3 cellular contexts compared by ENCODE assay signal in the genomic region with DNA sequence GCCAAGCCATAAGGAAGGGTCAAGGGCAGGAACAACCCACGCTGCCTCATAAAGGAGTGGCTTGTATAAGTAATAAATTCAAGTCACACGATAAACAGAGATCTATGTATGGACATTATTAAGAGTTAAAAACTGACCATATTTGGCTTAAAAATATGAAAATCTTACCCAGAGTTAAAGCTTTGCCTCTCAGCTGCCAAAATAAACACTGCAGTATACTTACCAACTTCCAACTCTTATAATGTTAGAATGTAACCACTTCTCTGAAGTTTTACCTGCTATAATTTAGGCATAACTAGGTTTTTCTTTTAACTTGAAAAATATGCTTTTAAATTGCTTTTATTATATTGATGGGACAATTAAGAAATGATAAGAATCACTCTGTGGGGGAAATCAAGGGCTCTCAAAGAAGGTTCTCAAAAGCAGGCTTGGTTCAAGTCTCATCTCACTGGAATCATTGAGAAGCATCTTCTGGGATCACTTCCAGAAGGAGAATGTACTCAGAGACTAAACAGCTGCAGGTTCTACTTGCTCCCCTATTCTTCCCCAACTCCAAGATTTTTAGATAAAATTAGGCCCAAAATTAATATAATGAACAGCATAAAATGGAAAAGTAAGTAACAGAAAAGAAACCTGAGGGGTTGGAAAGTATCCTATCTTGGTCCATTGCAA.
TF ChIP-seq lines count a peak whose summit lies in the region.

No MANE protein-coding gene starts in this region.

TF ChIP-seq in IMR-90, 13 proteins besides CTCF, POLR2A, EP300 and RAD21:
- TF ChIP-seq MXI1 (IDR thresholded peaks at IDR 0.05; ENCODE audit: borderline replicate concordance, low read depth, low read length) = no peak
- no peak for TF ChIP-seq NFE2L2 (IDR thresholded peaks at IDR 0.05; ENCODE audit: low read depth, low read length)
- no peak for TF ChIP-seq CHD1 (IDR thresholded peaks at IDR 0.05; ENCODE audit: low read depth, low read length)
- no peak for TF ChIP-seq USF2 (IDR thresholded peaks at IDR 0.05; ENCODE audit: low read depth, low read length)
- TF ChIP-seq CEBPB (IDR thresholded peaks at IDR 0.05; ENCODE audit: low read depth, low read length) = no peak
- no peak for TF ChIP-seq SMC3 (IDR thresholded peaks at IDR 0.05; ENCODE audit: low read depth, low read length)
- no peak for TF ChIP-seq FOS (IDR thresholded peaks at IDR 0.05; ENCODE audit: low read depth, low read length)
- TF ChIP-seq MAFK (IDR thresholded peaks at IDR 0.05; ENCODE audit: low read depth, low read length) = no peak
- no peak for TF ChIP-seq BHLHE40 (IDR thresholded peaks at IDR 0.05; ENCODE audit: low read depth, low read length)

TF ChIP-seq in SK-N-SH, 30 proteins besides CTCF, POLR2A, EP300 and RAD21:
- TF ChIP-seq, protein P1, sequence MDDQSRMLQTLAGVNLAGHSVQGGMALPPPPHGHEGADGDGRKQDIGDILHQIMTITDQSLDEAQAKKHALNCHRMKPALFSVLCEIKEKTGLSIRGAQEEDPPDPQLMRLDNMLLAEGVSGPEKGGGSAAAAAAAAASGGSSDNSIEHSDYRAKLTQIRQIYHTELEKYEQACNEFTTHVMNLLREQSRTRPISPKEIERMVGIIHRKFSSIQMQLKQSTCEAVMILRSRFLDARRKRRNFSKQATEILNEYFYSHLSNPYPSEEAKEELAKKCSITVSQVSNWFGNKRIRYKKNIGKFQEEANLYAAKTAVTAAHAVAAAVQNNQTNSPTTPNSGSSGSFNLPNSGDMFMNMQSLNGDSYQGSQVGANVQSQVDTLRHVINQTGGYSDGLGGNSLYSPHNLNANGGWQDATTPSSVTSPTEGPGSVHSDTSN (IDR thresholded peaks at IDR 0.05) = 0 out of 2 replicates have a peak, but pooled peaks have one; percentile 31
- no peak for TF ChIP-seq IRF3 (IDR thresholded peaks at IDR 0.05; ENCODE audit: low read depth, low read length)
- peak; percentile 60 for TF ChIP-seq TCF12 (IDR thresholded peaks at IDR 0.05)
- peak; percentile 55; the same call in 1 of the 2 replicates for TF ChIP-seq NFIC (IDR thresholded peaks at IDR 0.05; ENCODE audit: borderline replicate concordance)
- no peak for TF ChIP-seq RCOR1 (IDR thresholded peaks at IDR 0.05; ENCODE audit: low read length)

TF ChIP-seq in H1, 55 proteins besides CTCF, POLR2A, EP300 and RAD21:
- TF ChIP-seq SIX5 (IDR thresholded peaks at IDR 0.05; ENCODE audit: low read depth, low read length) = no peak
- TF ChIP-seq HDAC2 (IDR thresholded peaks at IDR 0.05; ENCODE audit: borderline replicate concordance in 1 of 2, low read depth in 2 of 2, low read length in 2 of 2) = no peak
- TF ChIP-seq GABPA (IDR thresholded peaks at IDR 0.05; ENCODE audit: borderline replicate concordance, insufficient read depth, low read length) = no peak
- no peak for TF ChIP-seq CBX8 (IDR thresholded peaks at IDR 0.05; ENCODE audit: borderline replicate concordance, low read depth, low read length)
- TF ChIP-seq MAFK (IDR thresholded peaks at IDR 0.05; ENCODE audit: low read depth, low read length) = no peak
- TF ChIP-seq NRF1 (IDR thresholded peaks at IDR 0.05; ENCODE audit: low read depth, low read length) = no peak
- no peak for TF ChIP-seq CEBPB (IDR thresholded peaks at IDR 0.05; ENCODE audit: low read depth, low read length)
- TF ChIP-seq CREB1 (IDR thresholded peaks at IDR 0.05) = no peak
- TF ChIP-seq FOSL1 (IDR thresholded peaks at IDR 0.05; ENCODE audit: insufficient read depth, low read depth, low read length) = no peak
- no peak for TF ChIP-seq EGR1 (IDR thresholded peaks at IDR 0.05; ENCODE audit: borderline replicate concordance, low read depth, low read length)
- no peak for TF ChIP-seq ASH2L (IDR thresholded peaks at IDR 0.05; ENCODE audit: low read length)
- no peak for TF ChIP-seq POLR2AphosphoS5 (IDR thresholded peaks at IDR 0.05; ENCODE audit: low read depth, low read length)
- TF ChIP-seq NANOG (IDR thresholded peaks at IDR 0.05; ENCODE audit: insufficient read depth, low read depth, low read length, poor library complexity, severe bottlenecking) = no peak
- no peak for TF ChIP-seq RNF2 (IDR thresholded peaks at IDR 0.05; ENCODE audit: borderline replicate concordance, low read depth, low read length, missing control alignments, poor library complexity, severe bottlenecking)
- TF ChIP-seq RFX5 (IDR thresholded peaks at IDR 0.05; ENCODE audit: borderline replicate concordance, low read depth, low read length) = no peak
- no peak for TF ChIP-seq CTBP2 (IDR thresholded peaks at IDR 0.05; ENCODE audit: borderline replicate concordance, insufficient read depth, insufficient read length, low read length)
- no peak for TF ChIP-seq BCL11A (IDR thresholded peaks at IDR 0.05; ENCODE audit: low read depth in 2 of 2, low read length in 2 of 2)
- no peak for TF ChIP-seq ATF2 (IDR thresholded peaks at IDR 0.05; ENCODE audit: low read length)
- TF ChIP-seq GTF2F1 (IDR thresholded peaks at IDR 0.05; ENCODE audit: borderline replicate concordance, low read depth, low read length) = no peak
- no peak for TF ChIP-seq SUZ12 (IDR thresholded peaks at IDR 0.05; ENCODE audit: low read length)
